Comparison of ENCODE assay signal across 1 cellular context in genomic region chr17:75036643-75037268, GRCh38.
A peak's percentile ranks its signal among the peaks of the same experiment; 100 is the strongest.
TF ChIP-seq lines count a peak whose summit lies in the region.

No MANE protein-coding gene starts in this region.

TF ChIP-seq in HepG2, 621 proteins besides CTCF, POLR2A, EP300 and RAD21 (continued from another document and continues in another):
- TF ChIP-seq, protein P1, sequence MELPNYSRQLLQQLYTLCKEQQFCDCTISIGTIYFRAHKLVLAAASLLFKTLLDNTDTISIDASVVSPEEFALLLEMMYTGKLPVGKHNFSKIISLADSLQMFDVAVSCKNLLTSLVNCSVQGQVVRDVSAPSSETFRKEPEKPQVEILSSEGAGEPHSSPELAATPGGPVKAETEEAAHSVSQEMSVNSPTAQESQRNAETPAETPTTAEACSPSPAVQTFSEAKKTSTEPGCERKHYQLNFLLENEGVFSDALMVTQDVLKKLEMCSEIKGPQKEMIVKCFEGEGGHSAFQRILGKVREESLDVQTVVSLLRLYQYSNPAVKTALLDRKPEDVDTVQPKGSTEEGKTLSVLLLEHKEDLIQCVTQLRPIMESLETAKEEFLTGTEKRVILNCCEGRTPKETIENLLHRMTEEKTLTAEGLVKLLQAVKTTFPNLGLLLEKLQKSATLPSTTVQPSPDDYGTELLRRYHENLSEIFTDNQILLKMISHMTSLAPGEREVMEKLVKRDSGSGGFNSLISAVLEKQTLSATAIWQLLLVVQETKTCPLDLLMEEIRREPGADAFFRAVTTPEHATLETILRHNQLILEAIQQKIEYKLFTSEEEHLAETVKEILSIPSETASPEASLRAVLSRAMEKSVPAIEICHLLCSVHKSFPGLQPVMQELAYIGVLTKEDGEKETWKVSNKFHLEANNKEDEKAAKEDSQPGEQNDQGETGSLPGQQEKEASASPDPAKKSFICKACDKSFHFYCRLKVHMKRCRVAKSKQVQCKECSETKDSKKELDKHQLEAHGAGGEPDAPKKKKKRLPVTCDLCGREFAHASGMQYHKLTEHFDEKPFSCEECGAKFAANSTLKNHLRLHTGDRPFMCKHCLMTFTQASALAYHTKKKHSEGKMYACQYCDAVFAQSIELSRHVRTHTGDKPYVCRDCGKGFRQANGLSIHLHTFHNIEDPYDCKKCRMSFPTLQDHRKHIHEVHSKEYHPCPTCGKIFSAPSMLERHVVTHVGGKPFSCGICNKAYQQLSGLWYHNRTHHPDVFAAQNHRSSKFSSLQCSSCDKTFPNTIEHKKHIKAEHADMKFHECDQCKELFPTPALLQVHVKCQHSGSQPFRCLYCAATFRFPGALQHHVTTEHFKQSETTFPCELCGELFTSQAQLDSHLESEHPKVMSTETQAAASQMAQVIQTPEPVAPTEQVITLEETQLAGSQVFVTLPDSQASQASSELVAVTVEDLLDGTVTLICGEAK (IDR thresholded peaks at IDR 0.05): no peak
- TF ChIP-seq, protein P1 (CRISPR knock-in tag; IDR thresholded peaks at IDR 0.05): no peak
- TF ChIP-seq FOSL2 (CRISPR knock-in tag; IDR thresholded peaks at IDR 0.05) (no peak), ATRX (CRISPR knock-in tag; IDR thresholded peaks at IDR 0.05; ENCODE audit: borderline replicate concordance) (no peak), SMAD3 (CRISPR knock-in tag; IDR thresholded peaks at IDR 0.05) (no peak), SP140L (CRISPR knock-in tag; IDR thresholded peaks at IDR 0.05; ENCODE audit: borderline replicate concordance) (no peak), ZNF274 (CRISPR knock-in tag; IDR thresholded peaks at IDR 0.05) (no peak), ARNTL (CRISPR knock-in tag; IDR thresholded peaks at IDR 0.05) (no peak; the same call in 1 of the 2 replicates), ETV5 (CRISPR knock-in tag; IDR thresholded peaks at IDR 0.05; ENCODE audit: borderline replicate concordance) (no peak), KDM1A (CRISPR knock-in tag; IDR thresholded peaks at IDR 0.05) (no peak), RCOR2 (CRISPR knock-in tag; IDR thresholded peaks at IDR 0.05) (no peak; the same call in 1 of the 2 replicates), NFKBIZ (CRISPR knock-in tag; IDR thresholded peaks at IDR 0.05) (no peak), ZFP91 (CRISPR knock-in tag; IDR thresholded peaks at IDR 0.05; ENCODE audit: borderline replicate concordance) (no peak), KDM2A (CRISPR knock-in tag; IDR thresholded peaks at IDR 0.05; ENCODE audit: borderline replicate concordance, low read depth) (no peak), NR2F6 (IDR thresholded peaks at IDR 0.05) (no peak), NR2F6 (CRISPR knock-in tag; IDR thresholded peaks at IDR 0.05) (no peak), ZNF674 (CRISPR knock-in tag; IDR thresholded peaks at IDR 0.05; ENCODE audit: low read depth) (no peak), SIX4 (CRISPR knock-in tag; IDR thresholded peaks at IDR 0.05) (no peak), ZNF747 (CRISPR knock-in tag; IDR thresholded peaks at IDR 0.05; ENCODE audit: borderline replicate concordance) (peak; percentile 66), POLR2AphosphoS5 (IDR thresholded peaks at IDR 0.05; ENCODE audit: low read depth, low read length) (0 out of 2 replicates have a peak, but pooled peaks have one; percentile 10), ZNF496 (CRISPR knock-in tag; IDR thresholded peaks at IDR 0.05; ENCODE audit: insufficient replicate concordance) (no peak), MAF1 (CRISPR knock-in tag; IDR thresholded peaks at IDR 0.05; ENCODE audit: borderline replicate concordance) (no peak), ZNF333 (CRISPR knock-in tag; IDR thresholded peaks at IDR 0.05; ENCODE audit: borderline replicate concordance) (no peak), SALL1 (CRISPR knock-in tag; IDR thresholded peaks at IDR 0.05) (no peak), HOXA3 (CRISPR knock-in tag; IDR thresholded peaks at IDR 0.05) (no peak; the same call in 1 of the 2 replicates), KLF6 (CRISPR knock-in tag; IDR thresholded peaks at IDR 0.05) (no peak), TEAD3 (CRISPR knock-in tag; optimal IDR thresholded peaks at IDR 0.05; ENCODE audit: borderline replicate concordance) (no peak), ZSCAN31 (CRISPR knock-in tag; IDR thresholded peaks at IDR 0.05; ENCODE audit: low read depth) (peak; percentile 60; the same call in 1 of the 2 replicates), ZNF550 (CRISPR knock-in tag; IDR thresholded peaks at IDR 0.05; ENCODE audit: borderline replicate concordance) (no peak), CEBPZ (IDR thresholded peaks at IDR 0.05; ENCODE audit: low read length) (no peak), NBN (conservative IDR thresholded peaks at IDR 0.05) (no peak), REPIN1 (CRISPR knock-in tag; IDR thresholded peaks at IDR 0.05; ENCODE audit: borderline replicate concordance, low read depth) (peak; percentile 16; the same call in 1 of the 2 replicates), ZNF136 (CRISPR knock-in tag; IDR thresholded peaks at IDR 0.05; ENCODE audit: low read depth) (no peak), FOXA3 (CRISPR knock-in tag; IDR thresholded peaks at IDR 0.05) (no peak)
- TF ChIP-seq, protein P2, sequence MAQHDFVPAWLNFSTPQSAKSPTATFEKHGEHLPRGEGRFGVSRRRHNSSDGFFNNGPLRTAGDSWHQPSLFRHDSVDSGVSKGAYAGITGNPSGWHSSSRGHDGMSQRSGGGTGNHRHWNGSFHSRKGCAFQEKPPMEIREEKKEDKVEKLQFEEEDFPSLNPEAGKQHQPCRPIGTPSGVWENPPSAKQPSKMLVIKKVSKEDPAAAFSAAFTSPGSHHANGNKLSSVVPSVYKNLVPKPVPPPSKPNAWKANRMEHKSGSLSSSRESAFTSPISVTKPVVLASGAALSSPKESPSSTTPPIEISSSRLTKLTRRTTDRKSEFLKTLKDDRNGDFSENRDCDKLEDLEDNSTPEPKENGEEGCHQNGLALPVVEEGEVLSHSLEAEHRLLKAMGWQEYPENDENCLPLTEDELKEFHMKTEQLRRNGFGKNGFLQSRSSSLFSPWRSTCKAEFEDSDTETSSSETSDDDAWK (CRISPR knock-in tag; IDR thresholded peaks at IDR 0.05): no peak
- TF ChIP-seq, protein P3, sequence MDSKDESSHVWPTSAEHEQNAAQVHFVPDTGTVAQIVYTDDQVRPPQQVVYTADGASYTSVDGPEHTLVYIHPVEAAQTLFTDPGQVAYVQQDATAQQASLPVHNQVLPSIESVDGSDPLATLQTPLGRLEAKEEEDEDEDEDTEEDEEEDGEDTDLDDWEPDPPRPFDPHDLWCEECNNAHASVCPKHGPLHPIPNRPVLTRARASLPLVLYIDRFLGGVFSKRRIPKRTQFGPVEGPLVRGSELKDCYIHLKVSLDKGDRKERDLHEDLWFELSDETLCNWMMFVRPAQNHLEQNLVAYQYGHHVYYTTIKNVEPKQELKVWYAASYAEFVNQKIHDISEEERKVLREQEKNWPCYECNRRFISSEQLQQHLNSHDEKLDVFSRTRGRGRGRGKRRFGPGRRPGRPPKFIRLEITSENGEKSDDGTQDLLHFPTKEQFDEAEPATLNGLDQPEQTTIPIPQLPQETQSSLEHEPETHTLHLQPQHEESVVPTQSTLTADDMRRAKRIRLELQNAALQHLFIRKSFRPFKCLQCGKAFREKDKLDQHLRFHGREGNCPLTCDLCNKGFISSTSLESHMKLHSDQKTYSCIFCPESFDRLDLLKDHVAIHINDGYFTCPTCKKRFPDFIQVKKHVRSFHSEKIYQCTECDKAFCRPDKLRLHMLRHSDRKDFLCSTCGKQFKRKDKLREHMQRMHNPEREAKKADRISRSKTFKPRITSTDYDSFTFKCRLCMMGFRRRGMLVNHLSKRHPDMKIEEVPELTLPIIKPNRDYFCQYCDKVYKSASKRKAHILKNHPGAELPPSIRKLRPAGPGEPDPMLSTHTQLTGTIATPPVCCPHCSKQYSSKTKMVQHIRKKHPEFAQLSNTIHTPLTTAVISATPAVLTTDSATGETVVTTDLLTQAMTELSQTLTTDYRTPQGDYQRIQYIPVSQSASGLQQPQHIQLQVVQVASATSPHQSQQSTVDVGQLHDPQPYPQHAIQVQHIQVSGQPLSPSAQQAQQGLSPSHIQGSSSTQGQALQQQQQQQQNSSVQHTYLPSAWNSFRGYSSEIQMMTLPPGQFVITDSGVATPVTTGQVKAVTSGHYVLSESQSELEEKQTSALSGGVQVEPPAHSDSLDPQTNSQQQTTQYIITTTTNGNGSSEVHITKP (CRISPR knock-in tag; IDR thresholded peaks at IDR 0.05; ENCODE audit: low read depth): no peak
- TF ChIP-seq, protein P4, sequence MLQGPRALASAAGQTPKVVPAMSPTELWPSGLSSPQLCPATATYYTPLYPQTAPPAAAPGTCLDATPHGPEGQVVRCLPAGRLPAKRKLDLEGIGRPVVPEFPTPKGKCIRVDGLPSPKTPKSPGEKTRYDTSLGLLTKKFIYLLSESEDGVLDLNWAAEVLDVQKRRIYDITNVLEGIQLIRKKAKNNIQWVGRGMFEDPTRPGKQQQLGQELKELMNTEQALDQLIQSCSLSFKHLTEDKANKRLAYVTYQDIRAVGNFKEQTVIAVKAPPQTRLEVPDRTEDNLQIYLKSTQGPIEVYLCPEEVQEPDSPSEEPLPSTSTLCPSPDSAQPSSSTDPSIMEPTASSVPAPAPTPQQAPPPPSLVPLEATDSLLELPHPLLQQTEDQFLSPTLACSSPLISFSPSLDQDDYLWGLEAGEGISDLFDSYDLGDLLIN (CRISPR knock-in tag; IDR thresholded peaks at IDR 0.05; ENCODE audit: borderline replicate concordance): no peak
- TF ChIP-seq, protein P5, sequence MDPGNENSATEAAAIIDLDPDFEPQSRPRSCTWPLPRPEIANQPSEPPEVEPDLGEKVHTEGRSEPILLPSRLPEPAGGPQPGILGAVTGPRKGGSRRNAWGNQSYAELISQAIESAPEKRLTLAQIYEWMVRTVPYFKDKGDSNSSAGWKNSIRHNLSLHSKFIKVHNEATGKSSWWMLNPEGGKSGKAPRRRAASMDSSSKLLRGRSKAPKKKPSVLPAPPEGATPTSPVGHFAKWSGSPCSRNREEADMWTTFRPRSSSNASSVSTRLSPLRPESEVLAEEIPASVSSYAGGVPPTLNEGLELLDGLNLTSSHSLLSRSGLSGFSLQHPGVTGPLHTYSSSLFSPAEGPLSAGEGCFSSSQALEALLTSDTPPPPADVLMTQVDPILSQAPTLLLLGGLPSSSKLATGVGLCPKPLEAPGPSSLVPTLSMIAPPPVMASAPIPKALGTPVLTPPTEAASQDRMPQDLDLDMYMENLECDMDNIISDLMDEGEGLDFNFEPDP (CRISPR knock-in tag; conservative IDR thresholded peaks at IDR 0.05): no peak
- TF ChIP-seq, protein P6, sequence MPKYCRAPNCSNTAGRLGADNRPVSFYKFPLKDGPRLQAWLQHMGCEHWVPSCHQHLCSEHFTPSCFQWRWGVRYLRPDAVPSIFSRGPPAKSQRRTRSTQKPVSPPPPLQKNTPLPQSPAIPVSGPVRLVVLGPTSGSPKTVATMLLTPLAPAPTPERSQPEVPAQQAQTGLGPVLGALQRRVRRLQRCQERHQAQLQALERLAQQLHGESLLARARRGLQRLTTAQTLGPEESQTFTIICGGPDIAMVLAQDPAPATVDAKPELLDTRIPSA (CRISPR knock-in tag; IDR thresholded peaks at IDR 0.05; ENCODE audit: borderline replicate concordance): no peak
